11 cellular contexts compared by ENCODE assay signal in the genomic region with DNA sequence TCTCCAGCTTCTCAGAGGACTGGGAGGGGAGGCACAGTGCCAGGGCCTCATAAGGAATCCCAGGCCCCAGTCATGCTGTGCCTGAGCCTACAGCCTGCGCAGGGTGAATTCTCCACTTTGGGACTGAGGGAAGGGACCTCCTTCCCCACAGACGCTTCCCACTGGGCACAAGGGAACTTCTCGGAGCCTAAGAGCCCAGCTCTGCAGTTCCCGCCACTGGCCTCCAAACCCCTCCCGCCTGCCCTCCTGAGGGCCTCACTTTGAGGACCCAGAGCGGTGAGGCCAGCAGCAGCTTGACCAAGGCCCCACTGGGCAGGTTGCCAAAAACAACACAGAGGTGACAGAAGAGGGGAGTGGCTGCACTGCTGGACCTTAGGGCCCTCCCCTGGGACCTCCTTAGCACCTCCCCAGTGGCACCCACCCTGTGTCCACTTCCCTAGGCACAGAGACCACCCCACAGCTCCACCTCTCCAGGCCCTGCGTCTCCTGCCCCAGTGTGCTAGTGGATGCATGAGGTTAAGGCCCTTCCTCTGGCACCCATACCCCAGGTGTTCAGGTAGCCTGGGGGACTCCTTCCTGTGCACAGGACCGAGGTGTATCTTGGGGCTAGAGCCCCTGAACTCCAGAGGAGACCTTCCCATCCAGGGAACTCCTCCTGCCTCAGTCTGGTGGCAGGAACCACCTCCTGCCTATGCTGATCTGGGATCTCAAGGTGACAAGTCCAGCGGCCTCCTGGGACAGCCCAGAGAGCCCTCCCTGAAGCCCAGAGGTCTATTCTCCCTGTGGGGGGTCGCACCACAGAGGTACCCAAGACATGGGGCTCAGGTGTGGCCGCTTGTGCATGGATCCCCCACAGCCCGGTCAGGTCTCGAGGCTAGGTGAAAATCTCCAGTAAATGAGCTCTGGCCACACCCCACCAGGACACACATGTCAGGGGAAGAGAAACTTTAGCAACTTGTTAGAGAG. TPM values are rescaled to one million over a fixed set of nuclear protein-coding genes. Genes with fewer than 3 reads are reported as not detected.
DNase-seq lines count a peak whose midpoint lies in the region; ATAC-seq and TF ChIP-seq lines count a peak whose summit lies in the region.
"Had no signal": no experiment of that assay in that cellular context is flagged by ENCODE, and none has a peak within 500 bp of the region (broad histone marks: within the 10 kb centered on the region; RNA-seq: fewer than 3 reads in every experiment).

No MANE protein-coding gene starts in this region.

- no peaks in the 10 kb centered on the region for H3K36me3 ChIP-seq in colonic mucosa
- H3K36me3 ChIP-seq in right lobe of liver: no peaks in the 10 kb centered on the region

- H3K9ac ChIP-seq in colonic mucosa (ENCODE audit: low read depth in 2 of 2, low read length in 2 of 2): peak overlapping the region in 1 of 2 donors; percentile 51

- no peak for TF ChIP-seq POLR2A in right lobe of liver (IDR thresholded peaks at IDR 0.05)

- 43% methylated on average over 7 of the region's 13 CpGs for WGBS in right lobe of liver (ENCODE audit: insufficient coverage, low coverage, low lambda C conversion rate, missing lambda C conversion rate)

- ATAC-seq in right lobe of liver (peak in 3 of 4 donors; percentile 1 to 33 (median 30)), GM21381 (IDR thresholded peaks at IDR 0.05; ENCODE audit: unreplicated experiment) (no peak), GM21717 (IDR thresholded peaks at IDR 0.05; ENCODE audit: unreplicated experiment) (no peak)
- no peak for ATAC-seq in activated CD4-positive, CD25-positive, alpha-beta regulatory T cell treated with anti-CD3 and anti-CD28 coated beads, Interleukin-2, amount 50 U/mL, for 24 hours
- ATAC-seq: GM23338 had no signal

- H3K4me3 ChIP-seq in colonic mucosa (no peak overlapping the region), right lobe of liver (peak overlapping the region; percentile 10 to 87 (median 11))
- H3K4me3 ChIP-seq: GM23338 had no signal

- intact Hi-C loops in colonic mucosa (cut with DNase I) (loop anchor here (5.0 kb wide), 1 partner anchor 85 kb away; no protein-coding TSS in a partner anchor), right lobe of liver (cut with DNase I) (no loop called here)

- TF ChIP-seq CTCF in colonic mucosa (IDR thresholded peaks at IDR 0.05): no peak
- TF ChIP-seq CTCF in right lobe of liver (IDR thresholded peaks at IDR 0.05): no peak

- H3K4me1 ChIP-seq in colonic mucosa: peaks cover 13% of the 10 kb centered on the region
- H3K4me1 ChIP-seq in right lobe of liver: peaks cover 0 to 28% (median 7%) of the 10 kb centered on the region in 4 donors

- H3K9me3 ChIP-seq in colonic mucosa: no peaks in the 10 kb centered on the region
- no peaks in the 10 kb centered on the region for H3K9me3 ChIP-seq in right lobe of liver

- no peaks in the 10 kb centered on the region for H3K27me3 ChIP-seq in colonic mucosa
- H3K27me3 ChIP-seq in right lobe of liver: no peaks in the 10 kb centered on the region

- DNase-seq in M059J (ENCODE audit: low read depth) (peak; percentile 46), colonic mucosa (no peak), right lobe of liver (peak; percentile 72 to 88 (median 87)), SKM-1 (lab: John Stamatoyannopoulos, UW; ENCODE audit: unreplicated experiment) (no peak)
- DNase-seq: NCI-H187 treated with DMSO at 0.1 percent for 48 hours, SIG-M5 had no signal

- H3K27ac ChIP-seq in colonic mucosa (peak overlapping the region; percentile 2), right lobe of liver (peak overlapping the region; percentile 3 to 39 (median 21)), temporal lobe (ENCODE audit: low read depth, low read length) (peak overlapping the region; percentile 99)

RNA-seq across cellular contexts. Expression of a gene that starts 3.4 kb away (rescaled TPM):
- total RNA-seq in M059J (2014; rRNA removed; shearing (Covaris generic)): 4.8 and 8.9 TPM in 2 replicates
- total RNA-seq in colonic mucosa (10 to 100 TPM; 26.5 to 28.6 TPM), right lobe of liver (10 to 100 TPM in 4 of 6 experiments, 1 to 10 TPM in 2; 9.0 to 26.0 (median 12.0) TPM), temporal lobe (5.7 TPM)

RNA-seq across cellular contexts. Expression of a gene that starts 4.4 kb away (rescaled TPM):
- 14.9 and 22.7 TPM in 2 replicates for total RNA-seq in M059J (2014; rRNA removed; shearing (Covaris generic))
- total RNA-seq in colonic mucosa: 10 to 100 TPM; 29.7 to 50.7 TPM
- total RNA-seq in right lobe of liver: 10 to 100 TPM in 4 of 6 experiments, 1 to 10 TPM in 2; 8.5 to 13.6 (median 10.2) TPM
- 7.6 TPM for total RNA-seq in temporal lobe

RNA-seq across cellular contexts. Expression of a gene that starts 13.6 kb away (rescaled TPM):
- total RNA-seq in M059J (2014; rRNA removed; shearing (Covaris generic)): 4.1 and 4.5 TPM in 2 replicates
- total RNA-seq in colonic mucosa: 100 to 1,000 TPM; 401 to 497 TPM
- 10 to 100 TPM; 32.8 to 71.4 (median 44.6) TPM for total RNA-seq in right lobe of liver
- 0.74 TPM for total RNA-seq in temporal lobe

RNA-seq across cellular contexts. Expression of a gene that starts 55.5 kb away (rescaled TPM):
- 29.1 and 48.8 TPM in 2 replicates for total RNA-seq in M059J (2014; rRNA removed; shearing (Covaris generic))
- total RNA-seq in colonic mucosa (10 to 100 TPM; 88.3 to 95.7 TPM), right lobe of liver (10 to 100 TPM; 24.2 to 47.1 (median 29.6) TPM), temporal lobe (20.7 TPM)

Comparison
In these comparisons a context has a peak if more than half of its experiments do, and no peak if none do; other contexts are left out.
1. DNase-seq: peak in M059J (single experiment) and right lobe of liver (3 of 3); none in colonic mucosa (single experiment) and SKM-1 (single experiment).
2. H3K27ac ChIP-seq: peak in every context shown above with its lines; median percentile 99 in temporal lobe; 21 in right lobe of liver; 2 in colonic mucosa.
3. ATAC-seq: peak in right lobe of liver (3 of 4); none in GM21381 (single experiment), activated CD4-positive, CD25-positive, alpha-beta regulatory T cell treated with anti-CD3 and anti-CD28 coated beads, Interleukin-2, amount 50 U/mL, for 24 hours (0 of 2) and GM21717 (single experiment).
4. RNA of a gene that starts 13.6 kb away (total RNA-seq): 401 to 497 TPM in colonic mucosa; 32.8 to 71.4 TPM in right lobe of liver, 4.1 to 4.5 TPM in M059J and 0.74 TPM in temporal lobe (single experiment); every median in the first group is over 4 times any median in the second.